27 cellular contexts compared by ENCODE assay signal in the genomic region with DNA sequence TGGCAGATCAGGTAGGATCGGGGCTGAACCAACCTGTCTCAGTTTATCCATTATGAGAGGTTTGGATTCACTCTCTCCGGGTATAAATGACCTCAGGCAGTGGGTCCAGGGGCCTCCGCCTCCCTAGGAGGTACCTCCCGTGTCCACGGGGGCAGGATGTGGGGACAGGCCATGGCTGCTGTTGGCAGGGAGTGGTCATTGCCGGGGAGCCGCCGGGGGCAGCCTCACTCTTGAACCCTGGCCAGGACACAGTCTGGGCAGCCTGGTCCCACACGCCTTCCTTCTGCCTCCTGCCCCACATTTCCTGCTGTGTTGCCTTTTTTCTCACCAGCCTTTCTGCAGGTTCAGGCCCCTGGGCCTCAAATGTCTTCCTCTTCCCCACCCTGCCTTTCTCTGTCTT.
"Had no signal": no experiment of that assay in that cellular context is flagged by ENCODE, and none has a peak within 500 bp of the region (broad histone marks: within the 10 kb centered on the region; RNA-seq: fewer than 3 reads in every experiment).

No MANE protein-coding gene starts in this region.

- H3K4me3 ChIP-seq: body of pancreas, colonic mucosa, gastrocnemius medialis, left ventricle myocardium inferior, lung, psoas muscle, sigmoid colon, suprapubic skin, tibial artery had no signal

- H3K27me3 ChIP-seq: body of pancreas, colonic mucosa, gastrocnemius medialis, sigmoid colon, suprapubic skin, tibial artery had no signal

- DNase-seq: activated CD4-positive, alpha-beta T cell treated with anti-CD3 and anti-CD28 coated beads for 1 hour; activated CD4-positive, alpha-beta T cell treated with anti-CD3 and anti-CD28 coated beads, Interleukin-2, amount 10 ng/mL, durations not matched to agents 7 days and 5 days; activated CD8-positive, alpha-beta T cell treated with anti-CD3 and anti-CD28 coated beads, Interleukin-2, amount 10 ng/mL, durations not matched to agents 7 days and 5 days; activated effector memory CD4-positive, alpha-beta T cell treated with anti-CD3 and anti-CD28 coated beads, Interleukin-2, amount 50 U/mL, for 16 hours; activated T-cell treated with anti-CD3 and anti-CD28 coated beads for 4 hours; anterior cingulate cortex; body of pancreas; cerebellar nuclear complex; colonic mucosa; effector CD8-positive, alpha-beta T cell; erythroblast; gastrocnemius medialis; glutamatergic neuron; left ventricle myocardium inferior; psoas muscle; sigmoid colon; small intestine; stimulated activated CD4-positive, alpha-beta T cell treated with anti-CD3 and anti-CD28 coated beads, Interleukin-1b, Interleukin-23, amount 100 ng/mL, for 48 hours; stimulated activated CD4-positive, alpha-beta T cell treated with anti-CD3 and anti-CD28 coated beads, Interleukin-4, amount 100 ng/mL, for 4 hours; stimulated activated CD8-positive, alpha-beta memory T cell treated with anti-CD3 and anti-CD28 coated beads, Interleukin-4, amount 100 ng/mL, for 48 hours; stimulated activated naive B cell treated with anti-CD40 and anti-IgM and Interleukin-4, amounts not matched to agents 10 μg/mL and 1 μg/mL and 100 μg/mL, for 72 hours; T-helper 2 cell; tibial artery had no signal

- H3K9ac ChIP-seq: parathyroid adenoma had no signal

- H2AFZ ChIP-seq: parathyroid adenoma had no signal

- H3K79me2 ChIP-seq: parathyroid adenoma had no signal

- H3K27ac Mint-ChIP-seq: activated CD4-positive, alpha-beta T cell treated with anti-CD3 and anti-CD28 coated beads, Interleukin-2, amount 10 ng/mL, durations not matched to agents 7 days and 5 days; activated naive CD8-positive, alpha-beta T cell; stimulated activated naive B cell treated with anti-CD40 and anti-IgM and Interleukin-4, amounts not matched to agents 10 μg/mL and 1 μg/mL and 100 μg/mL, for 72 hours had no signal

- H3K27me3 Mint-ChIP-seq: activated CD4-positive, alpha-beta T cell treated with anti-CD3 and anti-CD28 coated beads, Interleukin-2, amount 10 ng/mL, durations not matched to agents 7 days and 5 days; activated naive CD8-positive, alpha-beta T cell; stimulated activated naive B cell treated with anti-CD40 and anti-IgM and Interleukin-4, amounts not matched to agents 10 μg/mL and 1 μg/mL and 100 μg/mL, for 72 hours had no signal

- H3K4me3 Mint-ChIP-seq: activated CD4-positive, alpha-beta T cell treated with anti-CD3 and anti-CD28 coated beads, Interleukin-2, amount 10 ng/mL, durations not matched to agents 7 days and 5 days; activated CD8-positive, alpha-beta T cell treated with anti-CD3 and anti-CD28 coated beads, Interleukin-2, amount 10 ng/mL, durations not matched to agents 7 days and 5 days; activated naive CD8-positive, alpha-beta T cell; stimulated activated naive B cell treated with anti-CD40 and anti-IgM and Interleukin-4, amounts not matched to agents 10 μg/mL and 1 μg/mL and 100 μg/mL, for 72 hours had no signal

- H3K9me3 Mint-ChIP-seq: activated CD4-positive, alpha-beta T cell treated with anti-CD3 and anti-CD28 coated beads, Interleukin-2, amount 10 ng/mL, durations not matched to agents 7 days and 5 days; stimulated activated naive B cell treated with anti-CD40 and anti-IgM and Interleukin-4, amounts not matched to agents 10 μg/mL and 1 μg/mL and 100 μg/mL, for 72 hours had no signal

- H3K4me1 ChIP-seq: body of pancreas, colonic mucosa, parathyroid adenoma, sigmoid colon, suprapubic skin, tibial artery had no signal

- H3K9me3 ChIP-seq: body of pancreas, colonic mucosa, gastrocnemius medialis, left ventricle myocardium inferior, psoas muscle, sigmoid colon, suprapubic skin, tibial artery had no signal

- ATAC-seq: activated CD8-positive, alpha-beta T cell treated with anti-CD3 and anti-CD28 coated beads, Interleukin-2, amount 10 ng/mL, durations not matched to agents 7 days and 5 days; body of pancreas; gastrocnemius medialis; psoas muscle; stimulated activated naive B cell treated with anti-CD40 and anti-IgM and Interleukin-4, amounts not matched to agents 10 μg/mL and 1 μg/mL and 100 μg/mL, for 72 hours had no signal

- H3K27ac ChIP-seq: body of pancreas, colonic mucosa, gastrocnemius medialis, left ventricle myocardium inferior, parathyroid adenoma, psoas muscle, sigmoid colon, suprapubic skin, tibial artery had no signal
